In genomic region chr10:124379609-124380193, GRCh38 we compare ENCODE assay signal across 3 cellular contexts.
TF ChIP-seq lines count a peak whose summit lies in the region.

No MANE protein-coding gene starts in this region.

TF ChIP-seq in SK-N-SH, 30 proteins besides CTCF, POLR2A, EP300 and RAD21:
- TF ChIP-seq RXRA (IDR thresholded peaks at IDR 0.05; ENCODE audit: borderline replicate concordance, low read depth), result no peak
- TF ChIP-seq YY1 (IDR thresholded peaks at IDR 0.05; ENCODE audit: low read depth), result no peak
- TF ChIP-seq RCOR1 (IDR thresholded peaks at IDR 0.05; ENCODE audit: low read length), result no peak
- TF ChIP-seq MXI1 (IDR thresholded peaks at IDR 0.05; ENCODE audit: low read depth, low read length), result no peak

TF ChIP-seq in SK-N-SH treated with all-trans-retinoic acid at 6 μM for 48 hours, 23 proteins besides CTCF, POLR2A, EP300 and RAD21:
- no peak for TF ChIP-seq TSHZ2 (CRISPR knock-in tag; IDR thresholded peaks at IDR 0.05)
- TF ChIP-seq TOX (CRISPR knock-in tag; IDR thresholded peaks at IDR 0.05; ENCODE audit: borderline replicate concordance), result no peak
- TF ChIP-seq TCF4 (CRISPR knock-in tag; IDR thresholded peaks at IDR 0.05; ENCODE audit: borderline replicate concordance), result no peak
- no peak for TF ChIP-seq ZFP3 (CRISPR knock-in tag; IDR thresholded peaks at IDR 0.05)
- TF ChIP-seq, protein P1, sequence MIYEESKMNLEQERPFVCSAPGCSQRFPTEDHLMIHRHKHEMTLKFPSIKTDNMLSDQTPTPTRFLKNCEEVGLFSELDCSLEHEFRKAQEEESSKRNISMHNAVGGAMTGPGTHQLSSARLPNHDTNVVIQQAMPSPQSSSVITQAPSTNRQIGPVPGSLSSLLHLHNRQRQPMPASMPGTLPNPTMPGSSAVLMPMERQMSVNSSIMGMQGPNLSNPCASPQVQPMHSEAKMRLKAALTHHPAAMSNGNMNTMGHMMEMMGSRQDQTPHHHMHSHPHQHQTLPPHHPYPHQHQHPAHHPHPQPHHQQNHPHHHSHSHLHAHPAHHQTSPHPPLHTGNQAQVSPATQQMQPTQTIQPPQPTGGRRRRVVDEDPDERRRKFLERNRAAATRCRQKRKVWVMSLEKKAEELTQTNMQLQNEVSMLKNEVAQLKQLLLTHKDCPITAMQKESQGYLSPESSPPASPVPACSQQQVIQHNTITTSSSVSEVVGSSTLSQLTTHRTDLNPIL (CRISPR knock-in tag; IDR thresholded peaks at IDR 0.05; ENCODE audit: low read depth), result no peak
- TF ChIP-seq ZNF565 (CRISPR knock-in tag; conservative IDR thresholded peaks at IDR 0.05; ENCODE audit: low read depth), result no peak
- no peak for TF ChIP-seq BACH2 (CRISPR knock-in tag; IDR thresholded peaks at IDR 0.05; ENCODE audit: borderline replicate concordance)
- no peak for TF ChIP-seq ISL1 (CRISPR knock-in tag; IDR thresholded peaks at IDR 0.05)
- no peak for TF ChIP-seq GLIS3 (CRISPR knock-in tag; IDR thresholded peaks at IDR 0.05)
- TF ChIP-seq ARNTL (CRISPR knock-in tag; IDR thresholded peaks at IDR 0.05; ENCODE audit: borderline replicate concordance, low read depth), result no peak
- TF ChIP-seq, protein P2, sequence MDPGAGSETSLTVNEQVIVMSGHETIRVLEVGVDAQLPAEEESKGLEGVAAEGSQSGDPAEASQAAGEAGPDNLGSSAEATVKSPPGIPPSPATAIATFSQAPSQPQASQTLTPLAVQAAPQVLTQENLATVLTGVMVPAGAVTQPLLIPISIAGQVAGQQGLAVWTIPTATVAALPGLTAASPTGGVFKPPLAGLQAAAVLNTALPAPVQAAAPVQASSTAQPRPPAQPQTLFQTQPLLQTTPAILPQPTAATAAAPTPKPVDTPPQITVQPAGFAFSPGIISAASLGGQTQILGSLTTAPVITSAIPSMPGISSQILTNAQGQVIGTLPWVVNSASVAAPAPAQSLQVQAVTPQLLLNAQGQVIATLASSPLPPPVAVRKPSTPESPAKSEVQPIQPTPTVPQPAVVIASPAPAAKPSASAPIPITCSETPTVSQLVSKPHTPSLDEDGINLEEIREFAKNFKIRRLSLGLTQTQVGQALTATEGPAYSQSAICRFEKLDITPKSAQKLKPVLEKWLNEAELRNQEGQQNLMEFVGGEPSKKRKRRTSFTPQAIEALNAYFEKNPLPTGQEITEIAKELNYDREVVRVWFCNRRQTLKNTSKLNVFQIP (CRISPR knock-in tag; IDR thresholded peaks at IDR 0.05; ENCODE audit: borderline replicate concordance, low read depth), result no peak
- no peak for TF ChIP-seq ZFP30 (CRISPR knock-in tag; IDR thresholded peaks at IDR 0.05)
- no peak for TF ChIP-seq ZC3H10 (CRISPR knock-in tag; IDR thresholded peaks at IDR 0.05)
- no peak for TF ChIP-seq CSRNP3 (CRISPR knock-in tag; IDR thresholded peaks at IDR 0.05)
- no peak for TF ChIP-seq PPARA (CRISPR knock-in tag; IDR thresholded peaks at IDR 0.05; ENCODE audit: borderline replicate concordance)
- TF ChIP-seq, protein P3, sequence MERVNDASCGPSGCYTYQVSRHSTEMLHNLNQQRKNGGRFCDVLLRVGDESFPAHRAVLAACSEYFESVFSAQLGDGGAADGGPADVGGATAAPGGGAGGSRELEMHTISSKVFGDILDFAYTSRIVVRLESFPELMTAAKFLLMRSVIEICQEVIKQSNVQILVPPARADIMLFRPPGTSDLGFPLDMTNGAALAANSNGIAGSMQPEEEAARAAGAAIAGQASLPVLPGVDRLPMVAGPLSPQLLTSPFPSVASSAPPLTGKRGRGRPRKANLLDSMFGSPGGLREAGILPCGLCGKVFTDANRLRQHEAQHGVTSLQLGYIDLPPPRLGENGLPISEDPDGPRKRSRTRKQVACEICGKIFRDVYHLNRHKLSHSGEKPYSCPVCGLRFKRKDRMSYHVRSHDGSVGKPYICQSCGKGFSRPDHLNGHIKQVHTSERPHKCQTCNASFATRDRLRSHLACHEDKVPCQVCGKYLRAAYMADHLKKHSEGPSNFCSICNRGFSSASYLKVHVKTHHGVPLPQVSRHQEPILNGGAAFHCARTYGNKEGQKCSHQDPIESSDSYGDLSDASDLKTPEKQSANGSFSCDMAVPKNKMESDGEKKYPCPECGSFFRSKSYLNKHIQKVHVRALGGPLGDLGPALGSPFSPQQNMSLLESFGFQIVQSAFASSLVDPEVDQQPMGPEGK (CRISPR knock-in tag; IDR thresholded peaks at IDR 0.05; ENCODE audit: borderline replicate concordance), result no peak
- no peak for TF ChIP-seq CSDC2 (CRISPR knock-in tag; IDR thresholded peaks at IDR 0.05)
- no peak for TF ChIP-seq SNAI2 (CRISPR knock-in tag; IDR thresholded peaks at IDR 0.05)
- TF ChIP-seq RARB (CRISPR knock-in tag; IDR thresholded peaks at IDR 0.05), result no peak

TF ChIP-seq in H1, 55 proteins besides CTCF, POLR2A, EP300 and RAD21:
- TF ChIP-seq EGR1 (IDR thresholded peaks at IDR 0.05; ENCODE audit: borderline replicate concordance, low read depth, low read length), result no peak
- peak; percentile 29; the same call in 1 of the 2 replicates for TF ChIP-seq MAFK (IDR thresholded peaks at IDR 0.05; ENCODE audit: low read depth, low read length)
